16 cellular contexts compared by ENCODE assay signal in the genomic region with DNA sequence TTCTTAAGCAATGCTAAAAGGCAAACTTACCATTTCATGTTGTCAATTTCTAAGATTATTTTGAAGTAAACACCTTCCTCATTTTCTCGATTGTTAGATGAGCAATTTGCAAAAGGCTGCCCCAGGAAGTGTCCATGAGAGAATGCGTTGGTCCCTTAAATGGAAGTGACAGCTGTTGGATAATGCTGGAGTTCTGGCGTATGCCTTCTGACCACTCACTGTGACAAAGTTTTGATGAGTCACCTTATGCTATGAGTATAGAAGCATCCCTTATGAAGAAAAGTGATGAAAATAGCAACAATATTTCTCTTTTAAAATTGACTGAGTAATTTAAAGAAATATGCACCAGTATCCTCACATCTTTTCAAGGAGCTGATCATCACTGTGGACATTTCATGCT.
DNase-seq lines count a peak whose midpoint lies in the region; ATAC-seq, FAIRE-seq and TF ChIP-seq lines count a peak whose summit lies in the region.
"Had no signal": no experiment of that assay in that cellular context is flagged by ENCODE, and none has a peak within 500 bp of the region (broad histone marks: within the 10 kb centered on the region; RNA-seq: fewer than 3 reads in every experiment).

No MANE protein-coding gene starts in this region.

- ATAC-seq in A549 (no peak), HG03432 (IDR thresholded peaks at IDR 0.05; ENCODE audit: unreplicated experiment) (no peak)

- no peak for TF ChIP-seq EP300 in A549 (IDR thresholded peaks at IDR 0.05)

- H3K4me3 ChIP-seq in A549, result no peak overlapping the region
- H3K4me3 ChIP-seq: BLaER1 had no signal

- H3K27ac ChIP-seq in A549, result no peak overlapping the region
- H3K27ac ChIP-seq: 22Rv1, BLaER1 had no signal

- no peak for TF ChIP-seq RAD21 in A549 (conservative IDR thresholded peaks at IDR 0.05 in 1 of 2, IDR thresholded peaks at IDR 0.05 in 1 of 2)

- no peak for FAIRE-seq in A549 (lab: Jason Lieb, UNC)

- POLR2A ChIA-PET in A549 (lab: Yijun Ruan, JAX), result no interaction called here

- CTCF ChIA-PET in A549 (lab: Yijun Ruan, JAX), result no interaction called here

- no peak for TF ChIP-seq CTCF in A549 (IDR thresholded peaks at IDR 0.05)

- no peaks in the 10 kb centered on the region for H3K9me3 ChIP-seq in A549
- H3K9me3 ChIP-seq: BLaER1 had no signal

- no peak for TF ChIP-seq POLR2A in A549 (IDR thresholded peaks at IDR 0.05; ENCODE audit: low read length)

- H3K4me1 ChIP-seq in A549, result no peaks in the 10 kb centered on the region
- H3K4me1 ChIP-seq: BLaER1 had no signal

- WGBS in A549 (ENCODE audit: missing lambda C conversion rate), result 2% methylated on average over 3 of the region's 3 CpGs

- no peak overlapping the region for H3K4me2 ChIP-seq in A549
- H3K4me2 ChIP-seq: BLaER1 had no signal

- peak; percentile 24 for DNase-seq in DMS 273 (lab: John Stamatoyannopoulos, UW; ENCODE audit: unreplicated experiment)
- DNase-seq in DMS 273 treated with DMSO at 0.1 percent for 48 hours (lab: John Stamatoyannopoulos, UW), result no peak
- no peak for DNase-seq in A549 (ENCODE audit: low read depth in 1 of 2, low spot score in 1 of 2)
- peak; percentile 64 for DNase-seq in RKO (ENCODE audit: low spot score)
- peak; percentile 1 for DNase-seq in myocyte (ENCODE audit: low read depth)
- DNase-seq in activated CD8-positive, alpha-beta memory T cell treated with anti-CD3 and anti-CD28 coated beads, Interleukin-2, amount 50 U/mL, for 4 hours, result no peak
- DNase-seq in dedifferentiated amniotic fluid mesenchymal stem cell (ENCODE audit: extremely low spot score), result no peak
- DNase-seq: Calu3; CD4-positive, alpha-beta memory T cell; DMS79 treated with DMSO at 0.1 percent for 48 hours; GF-D8; GOT3; H9 had no signal

TF ChIP-seq in A549, 52 proteins besides CTCF, POLR2A, EP300 and RAD21:
- no peak for TF ChIP-seq CBX2 (IDR thresholded peaks at IDR 0.05; ENCODE audit: borderline replicate concordance, low read depth)
- TF ChIP-seq FOSL2 (IDR thresholded peaks at IDR 0.05), result no peak
- TF ChIP-seq FOSL2 (CRISPR knock-in tag; IDR thresholded peaks at IDR 0.05), result 0 out of 2 replicates have a peak, but pooled peaks have one; percentile 10

Comparison
In these comparisons a context has a peak if more than half of its experiments do, and no peak if none do; other contexts are left out.
1. DNase-seq: peak in DMS 273 (single experiment), RKO (single experiment) and myocyte (single experiment); none in DMS 273 treated with DMSO at 0.1 percent for 48 hours (single experiment), A549 (0 of 2), activated CD8-positive, alpha-beta memory T cell treated with anti-CD3 and anti-CD28 coated beads, Interleukin-2, amount 50 U/mL, for 4 hours (single experiment) and dedifferentiated amniotic fluid mesenchymal stem cell (single experiment).